ENCODE assay signal across 1 cellular context in genomic region chr6:15324427-15324985, GRCh38.
TF ChIP-seq lines count a peak whose summit lies in the region.

No MANE protein-coding gene starts in this region.

TF ChIP-seq in HepG2, 621 proteins besides CTCF, POLR2A, EP300 and RAD21 (continued from another document and continues in another):
- TF ChIP-seq ZKSCAN1 (IDR thresholded peaks at IDR 0.05; ENCODE audit: low read length) (no peak), GRHL1 (CRISPR knock-in tag; conservative IDR thresholded peaks at IDR 0.05) (no peak), NR2F6 (IDR thresholded peaks at IDR 0.05) (peak; percentile 77), NR2F6 (CRISPR knock-in tag; IDR thresholded peaks at IDR 0.05) (peak; percentile 64), POGZ (CRISPR knock-in tag; IDR thresholded peaks at IDR 0.05) (peak; percentile 77), HHEX (CRISPR knock-in tag; IDR thresholded peaks at IDR 0.05) (no peak), ZNF253 (CRISPR knock-in tag; IDR thresholded peaks at IDR 0.05; ENCODE audit: borderline replicate concordance) (no peak), SOX6 (IDR thresholded peaks at IDR 0.05) (no peak), SOX6 (CRISPR knock-in tag; IDR thresholded peaks at IDR 0.05) (peak; percentile 94), ZNF770 (CRISPR knock-in tag; IDR thresholded peaks at IDR 0.05) (peak; percentile 96), U2AF2 (IDR thresholded peaks at IDR 0.05; ENCODE audit: low read depth, low read length) (no peak), ZMYM4 (CRISPR knock-in tag; IDR thresholded peaks at IDR 0.05) (peak; percentile 58; the same call in 1 of the 2 replicates), NR2C2 (CRISPR knock-in tag; IDR thresholded peaks at IDR 0.05; ENCODE audit: borderline replicate concordance) (peak; percentile 74), NAIF1 (CRISPR knock-in tag; IDR thresholded peaks at IDR 0.05; ENCODE audit: borderline replicate concordance) (0 out of 2 replicates have a peak, but pooled peaks have one; percentile 13), ZNF460 (CRISPR knock-in tag; IDR thresholded peaks at IDR 0.05; ENCODE audit: borderline replicate concordance) (peak; percentile 92), PATZ1 (CRISPR knock-in tag; IDR thresholded peaks at IDR 0.05) (0 out of 2 replicates have a peak, but pooled peaks have one; percentile 18), ZNF552 (CRISPR knock-in tag; IDR thresholded peaks at IDR 0.05; ENCODE audit: borderline replicate concordance) (no peak), HDAC2 (CRISPR knock-in tag; IDR thresholded peaks at IDR 0.05) (0 out of 2 replicates have a peak, but pooled peaks have one; percentile 32), RXRB (CRISPR knock-in tag; IDR thresholded peaks at IDR 0.05; ENCODE audit: borderline replicate concordance) (peak; percentile 33; the same call in 1 of the 2 replicates), FOXP4 (CRISPR knock-in tag; IDR thresholded peaks at IDR 0.05) (peak; percentile 49; the same call in 1 of the 2 replicates), ZKSCAN8 (CRISPR knock-in tag; IDR thresholded peaks at IDR 0.05; ENCODE audit: borderline replicate concordance) (peak; percentile 56; the same call in 1 of the 2 replicates), ZFP37 (CRISPR knock-in tag; IDR thresholded peaks at IDR 0.05; ENCODE audit: borderline replicate concordance) (no peak), ZSCAN9 (CRISPR knock-in tag; IDR thresholded peaks at IDR 0.05; ENCODE audit: borderline replicate concordance) (no peak), ZNF318 (CRISPR knock-in tag; IDR thresholded peaks at IDR 0.05) (no peak), MXI1 (IDR thresholded peaks at IDR 0.05; ENCODE audit: borderline replicate concordance, low read depth, low read length) (no peak), ZBTB33 (CRISPR knock-in tag; IDR thresholded peaks at IDR 0.05) (peak; percentile 97), KLF16 (CRISPR knock-in tag; IDR thresholded peaks at IDR 0.05) (0 out of 4 replicates have a peak, but pooled peaks of 1 of the 2 experiments have one; percentile 33), LCORL (IDR thresholded peaks at IDR 0.05) (no peak), LCORL (CRISPR knock-in tag; IDR thresholded peaks at IDR 0.05) (peak; percentile 63; the same call in 1 of the 2 replicates), SOX13 (IDR thresholded peaks at IDR 0.05) (peak; percentile 65; the same call in 1 of the 2 replicates), SOX13 (CRISPR knock-in tag; conservative IDR thresholded peaks at IDR 0.05 in 1 of 2, IDR thresholded peaks at IDR 0.05 in 1 of 2) (peak in 1 of 2 experiments; percentile 89; a peak in 2 of 4 replicates), HNF4A (CRISPR knock-in tag; IDR thresholded peaks at IDR 0.05) (peak; percentile 65), FOXP1 (IDR thresholded peaks at IDR 0.05) (no peak), FOXP1 (CRISPR knock-in tag; IDR thresholded peaks at IDR 0.05) (peak; percentile 53; the same call in 1 of the 2 replicates)
- TF ChIP-seq, protein P1, sequence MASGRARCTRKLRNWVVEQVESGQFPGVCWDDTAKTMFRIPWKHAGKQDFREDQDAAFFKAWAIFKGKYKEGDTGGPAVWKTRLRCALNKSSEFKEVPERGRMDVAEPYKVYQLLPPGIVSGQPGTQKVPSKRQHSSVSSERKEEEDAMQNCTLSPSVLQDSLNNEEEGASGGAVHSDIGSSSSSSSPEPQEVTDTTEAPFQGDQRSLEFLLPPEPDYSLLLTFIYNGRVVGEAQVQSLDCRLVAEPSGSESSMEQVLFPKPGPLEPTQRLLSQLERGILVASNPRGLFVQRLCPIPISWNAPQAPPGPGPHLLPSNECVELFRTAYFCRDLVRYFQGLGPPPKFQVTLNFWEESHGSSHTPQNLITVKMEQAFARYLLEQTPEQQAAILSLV (CRISPR knock-in tag; IDR thresholded peaks at IDR 0.05; ENCODE audit: borderline replicate concordance): no peak
- TF ChIP-seq, protein P2, sequence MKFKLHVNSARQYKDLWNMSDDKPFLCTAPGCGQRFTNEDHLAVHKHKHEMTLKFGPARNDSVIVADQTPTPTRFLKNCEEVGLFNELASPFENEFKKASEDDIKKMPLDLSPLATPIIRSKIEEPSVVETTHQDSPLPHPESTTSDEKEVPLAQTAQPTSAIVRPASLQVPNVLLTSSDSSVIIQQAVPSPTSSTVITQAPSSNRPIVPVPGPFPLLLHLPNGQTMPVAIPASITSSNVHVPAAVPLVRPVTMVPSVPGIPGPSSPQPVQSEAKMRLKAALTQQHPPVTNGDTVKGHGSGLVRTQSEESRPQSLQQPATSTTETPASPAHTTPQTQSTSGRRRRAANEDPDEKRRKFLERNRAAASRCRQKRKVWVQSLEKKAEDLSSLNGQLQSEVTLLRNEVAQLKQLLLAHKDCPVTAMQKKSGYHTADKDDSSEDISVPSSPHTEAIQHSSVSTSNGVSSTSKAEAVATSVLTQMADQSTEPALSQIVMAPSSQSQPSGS (CRISPR knock-in tag; IDR thresholded peaks at IDR 0.05): no peak
- TF ChIP-seq, protein P3, sequence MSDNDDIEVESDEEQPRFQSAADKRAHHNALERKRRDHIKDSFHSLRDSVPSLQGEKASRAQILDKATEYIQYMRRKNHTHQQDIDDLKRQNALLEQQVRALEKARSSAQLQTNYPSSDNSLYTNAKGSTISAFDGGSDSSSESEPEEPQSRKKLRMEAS (IDR thresholded peaks at IDR 0.05): peak; percentile 60
